1 cellular context compared by ENCODE assay signal in genomic region chr17:58759522-58759921, GRCh38.
TF ChIP-seq lines count a peak whose summit lies in the region.

No MANE protein-coding gene starts in this region.

TF ChIP-seq in neural cell, 6 proteins besides CTCF, POLR2A, EP300 and RAD21 (continued from another document):
- no peak for TF ChIP-seq SMC3 (conservative IDR thresholded peaks at IDR 0.05; ENCODE audit: poor library complexity)
